ENCODE assay signal across 1 cellular context in the genomic region with DNA sequence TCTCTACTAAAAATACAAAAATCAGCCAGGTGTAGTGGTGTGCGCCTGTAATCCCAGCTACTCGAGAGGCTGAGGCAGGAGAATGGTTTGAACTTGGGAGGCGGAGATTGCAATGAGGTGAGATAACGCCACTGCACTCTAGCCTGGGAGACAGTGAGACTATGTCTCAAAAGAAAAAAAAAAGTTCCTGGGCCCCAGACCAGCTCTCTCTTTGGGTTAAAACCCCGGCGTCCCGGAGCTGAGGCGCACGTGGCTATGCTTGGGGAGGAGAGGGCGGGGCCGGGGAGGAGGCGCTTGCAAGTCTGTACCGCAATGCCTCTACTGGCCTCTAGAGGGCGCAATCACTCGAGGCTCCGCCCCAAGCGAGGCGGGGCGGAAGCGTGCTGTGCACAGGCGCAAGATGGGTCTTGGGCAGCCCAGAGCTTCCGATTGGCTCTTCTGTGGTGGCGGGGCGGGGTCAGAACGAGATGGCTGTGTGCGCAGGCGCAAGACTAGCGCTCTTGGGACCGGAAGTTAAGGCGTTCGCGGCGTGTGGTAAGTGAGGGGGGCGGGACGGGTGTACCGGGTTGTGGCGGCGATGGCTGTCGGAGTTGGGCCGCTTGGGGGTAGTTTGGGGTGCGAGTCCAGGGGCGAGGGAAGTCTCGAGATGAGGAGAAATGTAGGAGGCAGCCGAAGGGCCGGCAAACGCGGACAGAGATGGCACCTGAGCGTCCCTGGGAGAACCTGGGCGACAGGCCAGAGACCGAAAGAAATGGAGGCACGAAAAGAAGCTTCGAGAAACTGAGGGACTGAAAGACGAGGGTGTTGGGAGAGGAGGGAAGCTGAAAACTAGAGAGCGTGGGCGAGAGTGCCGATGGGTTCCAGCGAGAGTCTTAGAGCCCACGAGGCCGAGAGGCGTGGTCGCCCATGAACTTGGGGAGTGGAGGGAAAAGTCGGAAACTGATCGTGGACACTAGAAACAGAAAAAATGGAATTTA.
A peak's percentile ranks its signal among the peaks of the same experiment; 100 is the strongest.
TF ChIP-seq lines count a peak whose summit lies in the region.

A gene with protein sequence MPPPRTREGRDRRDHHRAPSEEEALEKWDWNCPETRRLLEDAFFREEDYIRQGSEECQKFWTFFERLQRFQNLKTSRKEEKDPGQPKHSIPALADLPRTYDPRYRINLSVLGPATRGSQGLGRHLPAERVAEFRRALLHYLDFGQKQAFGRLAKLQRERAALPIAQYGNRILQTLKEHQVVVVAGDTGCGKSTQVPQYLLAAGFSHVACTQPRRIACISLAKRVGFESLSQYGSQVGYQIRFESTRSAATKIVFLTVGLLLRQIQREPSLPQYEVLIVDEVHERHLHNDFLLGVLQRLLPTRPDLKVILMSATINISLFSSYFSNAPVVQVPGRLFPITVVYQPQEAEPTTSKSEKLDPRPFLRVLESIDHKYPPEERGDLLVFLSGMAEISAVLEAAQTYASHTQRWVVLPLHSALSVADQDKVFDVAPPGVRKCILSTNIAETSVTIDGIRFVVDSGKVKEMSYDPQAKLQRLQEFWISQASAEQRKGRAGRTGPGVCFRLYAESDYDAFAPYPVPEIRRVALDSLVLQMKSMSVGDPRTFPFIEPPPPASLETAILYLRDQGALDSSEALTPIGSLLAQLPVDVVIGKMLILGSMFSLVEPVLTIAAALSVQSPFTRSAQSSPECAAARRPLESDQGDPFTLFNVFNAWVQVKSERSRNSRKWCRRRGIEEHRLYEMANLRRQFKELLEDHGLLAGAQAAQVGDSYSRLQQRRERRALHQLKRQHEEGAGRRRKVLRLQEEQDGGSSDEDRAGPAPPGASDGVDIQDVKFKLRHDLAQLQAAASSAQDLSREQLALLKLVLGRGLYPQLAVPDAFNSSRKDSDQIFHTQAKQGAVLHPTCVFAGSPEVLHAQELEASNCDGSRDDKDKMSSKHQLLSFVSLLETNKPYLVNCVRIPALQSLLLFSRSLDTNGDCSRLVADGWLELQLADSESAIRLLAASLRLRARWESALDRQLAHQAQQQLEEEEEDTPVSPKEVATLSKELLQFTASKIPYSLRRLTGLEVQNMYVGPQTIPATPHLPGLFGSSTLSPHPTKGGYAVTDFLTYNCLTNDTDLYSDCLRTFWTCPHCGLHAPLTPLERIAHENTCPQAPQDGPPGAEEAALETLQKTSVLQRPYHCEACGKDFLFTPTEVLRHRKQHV (plus strand): TSS at position 497 of the 977 bp plus-strand sequence. CDS start 3,716 bp downstream, outside the sequence.

TF ChIP-seq in K562, 482 proteins besides CTCF, POLR2A, EP300 and RAD21 (continued from another document):
- TF ChIP-seq, protein P1, sequence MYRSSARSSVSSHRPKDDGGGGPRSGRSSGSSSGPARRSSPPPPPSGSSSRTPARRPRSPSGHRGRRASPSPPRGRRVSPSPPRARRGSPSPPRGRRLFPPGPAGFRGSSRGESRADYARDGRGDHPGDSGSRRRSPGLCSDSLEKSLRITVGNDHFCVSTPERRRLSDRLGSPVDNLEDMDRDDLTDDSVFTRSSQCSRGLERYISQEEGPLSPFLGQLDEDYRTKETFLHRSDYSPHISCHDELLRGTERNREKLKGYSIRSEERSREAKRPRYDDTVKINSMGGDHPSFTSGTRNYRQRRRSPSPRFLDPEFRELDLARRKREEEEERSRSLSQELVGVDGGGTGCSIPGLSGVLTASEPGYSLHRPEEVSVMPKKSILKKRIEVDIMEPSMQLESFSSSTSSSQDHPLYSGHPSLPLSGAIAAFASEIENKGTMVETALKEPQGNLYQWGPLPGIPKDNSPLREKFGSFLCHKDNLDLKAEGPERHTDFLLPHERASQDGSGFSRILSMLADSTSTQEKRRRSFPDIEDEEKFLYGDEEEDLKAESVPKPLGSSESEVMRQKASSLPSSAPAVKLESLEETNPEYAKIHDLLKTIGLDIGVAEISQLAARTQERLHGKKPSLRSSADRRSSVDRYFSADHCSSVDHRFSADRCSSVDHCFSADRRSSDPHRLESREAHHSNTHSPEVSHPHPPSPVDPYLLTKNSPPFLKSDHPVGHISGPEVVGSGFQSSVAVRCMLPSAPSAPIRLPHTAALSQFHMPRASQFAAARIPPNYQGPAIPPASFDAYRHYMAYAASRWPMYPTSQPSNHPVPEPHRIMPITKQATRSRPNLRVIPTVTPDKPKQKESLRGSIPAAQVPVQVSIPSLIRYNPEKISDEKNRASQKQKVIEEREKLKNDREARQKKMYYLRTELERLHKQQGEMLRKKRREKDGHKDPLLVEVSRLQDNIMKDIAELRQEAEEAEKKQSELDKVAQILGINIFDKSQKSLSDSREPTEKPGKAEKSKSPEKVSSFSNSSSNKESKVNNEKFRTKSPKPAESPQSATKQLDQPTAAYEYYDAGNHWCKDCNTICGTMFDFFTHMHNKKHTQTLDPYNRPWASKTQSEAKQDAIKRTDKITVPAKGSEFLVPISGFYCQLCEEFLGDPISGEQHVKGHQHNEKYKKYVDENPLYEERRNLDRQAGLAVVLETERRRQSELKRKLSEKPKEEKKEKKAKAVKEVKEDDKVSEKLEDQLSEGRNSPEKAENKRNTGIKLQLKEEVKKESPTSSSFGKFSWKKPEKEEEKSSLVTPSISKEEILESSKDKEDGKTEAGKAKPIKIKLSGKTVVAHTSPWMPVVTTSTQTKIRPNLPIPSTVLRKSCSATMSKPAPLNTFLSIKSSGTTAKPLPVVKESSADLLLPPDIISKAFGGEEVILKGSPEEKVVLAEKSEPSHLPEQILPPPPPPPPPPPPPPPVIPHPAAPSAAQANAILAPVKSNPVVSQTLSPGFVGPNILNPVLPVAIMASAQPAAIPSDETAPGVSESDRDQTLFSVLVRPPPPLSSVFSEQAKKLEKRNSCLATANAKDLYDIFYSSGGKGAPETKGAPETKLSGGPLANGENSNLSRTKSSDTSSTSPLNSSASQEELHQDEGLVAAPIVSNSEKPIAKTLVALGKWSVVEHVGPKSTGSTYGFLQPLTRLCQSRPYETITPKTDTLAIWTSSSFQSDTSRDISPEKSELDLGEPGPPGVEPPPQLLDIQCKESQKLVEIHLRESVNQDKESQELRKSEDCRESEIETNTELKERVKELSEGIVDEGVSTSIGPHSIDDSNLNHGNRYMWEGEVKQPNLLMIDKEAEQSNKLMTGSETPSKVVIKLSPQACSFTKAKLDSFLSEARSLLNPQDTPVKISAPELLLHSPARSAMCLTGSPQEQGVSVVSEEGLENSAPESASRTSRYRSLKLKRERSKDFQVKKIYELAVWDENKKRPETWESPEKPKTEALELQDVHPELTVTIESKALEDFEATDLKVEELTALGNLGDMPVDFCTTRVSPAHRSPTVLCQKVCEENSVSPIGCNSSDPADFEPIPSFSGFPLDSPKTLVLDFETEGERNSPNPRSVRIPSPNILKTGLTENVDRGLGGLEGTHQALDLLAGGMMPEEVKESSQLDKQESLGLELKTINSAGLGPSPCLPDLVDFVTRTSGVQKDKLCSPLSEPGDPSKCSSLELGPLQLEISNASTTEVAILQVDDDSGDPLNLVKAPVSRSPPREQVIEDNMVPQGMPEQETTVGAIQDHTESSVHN (IDR thresholded peaks at IDR 0.05; ENCODE audit: borderline replicate concordance in 1 of 2, low read depth in 1 of 2) = no peak
- TF ChIP-seq KLF1 (tag; IDR thresholded peaks at IDR 0.05) = peak; percentile 77; the same call in 1 of the 2 replicates
- TF ChIP-seq, protein P2, sequence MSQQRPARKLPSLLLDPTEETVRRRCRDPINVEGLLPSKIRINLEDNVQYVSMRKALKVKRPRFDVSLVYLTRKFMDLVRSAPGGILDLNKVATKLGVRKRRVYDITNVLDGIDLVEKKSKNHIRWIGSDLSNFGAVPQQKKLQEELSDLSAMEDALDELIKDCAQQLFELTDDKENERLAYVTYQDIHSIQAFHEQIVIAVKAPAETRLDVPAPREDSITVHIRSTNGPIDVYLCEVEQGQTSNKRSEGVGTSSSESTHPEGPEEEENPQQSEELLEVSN (IDR thresholded peaks at IDR 0.05; ENCODE audit: borderline replicate concordance in 1 of 2, extremely low read depth in 1 of 2, insufficient read depth in 1 of 2, insufficient read length in 1 of 2, low read depth in 1 of 2, low read length in 1 of 2, poor library complexity in 1 of 2, severe bottlenecking in 1 of 2) = peak; percentile 62 to 91
- TF ChIP-seq FOXM1 (IDR thresholded peaks at IDR 0.05; ENCODE audit: low read depth) = no peak
- no peak for TF ChIP-seq FOXM1 (CRISPR knock-in tag; IDR thresholded peaks at IDR 0.05; ENCODE audit: low read depth)
- TF ChIP-seq SMAD4 (CRISPR knock-in tag; conservative IDR thresholded peaks at IDR 0.05) = peak; percentile 52; the same call in 1 of the 2 replicates
- 0 out of 4 replicates have a peak, but pooled peaks of 1 of the 2 experiments have one; percentile 18 for TF ChIP-seq ARNT (IDR thresholded peaks at IDR 0.05)
- TF ChIP-seq, protein P3, sequence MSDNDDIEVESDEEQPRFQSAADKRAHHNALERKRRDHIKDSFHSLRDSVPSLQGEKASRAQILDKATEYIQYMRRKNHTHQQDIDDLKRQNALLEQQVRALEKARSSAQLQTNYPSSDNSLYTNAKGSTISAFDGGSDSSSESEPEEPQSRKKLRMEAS (CRISPR knock-in tag; IDR thresholded peaks at IDR 0.05) = peak; percentile 93
- TF ChIP-seq, protein P4, sequence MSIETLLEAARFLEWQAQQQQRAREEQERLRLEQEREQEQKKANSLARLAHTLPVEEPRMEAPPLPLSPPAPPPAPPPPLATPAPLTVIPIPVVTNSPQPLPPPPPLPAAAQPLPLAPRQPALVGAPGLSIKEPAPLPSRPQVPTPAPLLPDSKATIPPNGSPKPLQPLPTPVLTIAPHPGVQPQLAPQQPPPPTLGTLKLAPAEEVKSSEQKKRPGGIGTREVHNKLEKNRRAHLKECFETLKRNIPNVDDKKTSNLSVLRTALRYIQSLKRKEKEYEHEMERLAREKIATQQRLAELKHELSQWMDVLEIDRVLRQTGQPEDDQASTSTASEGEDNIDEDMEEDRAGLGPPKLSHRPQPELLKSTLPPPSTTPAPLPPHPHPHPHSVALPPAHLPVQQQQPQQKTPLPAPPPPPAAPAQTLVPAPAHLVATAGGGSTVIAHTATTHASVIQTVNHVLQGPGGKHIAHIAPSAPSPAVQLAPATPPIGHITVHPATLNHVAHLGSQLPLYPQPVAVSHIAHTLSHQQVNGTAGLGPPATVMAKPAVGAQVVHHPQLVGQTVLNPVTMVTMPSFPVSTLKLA (conservative IDR thresholded peaks at IDR 0.05) = peak; percentile 98
- TF ChIP-seq, protein P5, sequence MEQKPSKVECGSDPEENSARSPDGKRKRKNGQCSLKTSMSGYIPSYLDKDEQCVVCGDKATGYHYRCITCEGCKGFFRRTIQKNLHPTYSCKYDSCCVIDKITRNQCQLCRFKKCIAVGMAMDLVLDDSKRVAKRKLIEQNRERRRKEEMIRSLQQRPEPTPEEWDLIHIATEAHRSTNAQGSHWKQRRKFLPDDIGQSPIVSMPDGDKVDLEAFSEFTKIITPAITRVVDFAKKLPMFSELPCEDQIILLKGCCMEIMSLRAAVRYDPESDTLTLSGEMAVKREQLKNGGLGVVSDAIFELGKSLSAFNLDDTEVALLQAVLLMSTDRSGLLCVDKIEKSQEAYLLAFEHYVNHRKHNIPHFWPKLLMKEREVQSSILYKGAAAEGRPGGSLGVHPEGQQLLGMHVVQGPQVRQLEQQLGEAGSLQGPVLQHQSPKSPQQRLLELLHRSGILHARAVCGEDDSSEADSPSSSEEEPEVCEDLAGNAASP (IDR thresholded peaks at IDR 0.05) = no peak
- no peak for TF ChIP-seq ARID2 (IDR thresholded peaks at IDR 0.05)
- 0 out of 2 replicates have a peak, but pooled peaks have one; percentile 38 for TF ChIP-seq HLTF (IDR thresholded peaks at IDR 0.05)
- no peak for TF ChIP-seq ZNF232 (CRISPR knock-in tag; IDR thresholded peaks at IDR 0.05)
- TF ChIP-seq, protein P6, sequence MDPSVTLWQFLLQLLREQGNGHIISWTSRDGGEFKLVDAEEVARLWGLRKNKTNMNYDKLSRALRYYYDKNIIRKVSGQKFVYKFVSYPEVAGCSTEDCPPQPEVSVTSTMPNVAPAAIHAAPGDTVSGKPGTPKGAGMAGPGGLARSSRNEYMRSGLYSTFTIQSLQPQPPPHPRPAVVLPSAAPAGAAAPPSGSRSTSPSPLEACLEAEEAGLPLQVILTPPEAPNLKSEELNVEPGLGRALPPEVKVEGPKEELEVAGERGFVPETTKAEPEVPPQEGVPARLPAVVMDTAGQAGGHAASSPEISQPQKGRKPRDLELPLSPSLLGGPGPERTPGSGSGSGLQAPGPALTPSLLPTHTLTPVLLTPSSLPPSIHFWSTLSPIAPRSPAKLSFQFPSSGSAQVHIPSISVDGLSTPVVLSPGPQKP (CRISPR knock-in tag; IDR thresholded peaks at IDR 0.05) = no peak
- 0 out of 2 replicates have a peak, but pooled peaks have one; percentile 68 for TF ChIP-seq NBN (IDR thresholded peaks at IDR 0.05; ENCODE audit: low read depth)
- peak; percentile 87 to 96 for TF ChIP-seq MAZ (CRISPR knock-in tag; conservative IDR thresholded peaks at IDR 0.05 in 1 of 2, IDR thresholded peaks at IDR 0.05 in 1 of 2)
- peak; percentile 85; the same call in 1 of the 2 replicates for TF ChIP-seq PHF8 (IDR thresholded peaks at IDR 0.05; ENCODE audit: borderline replicate concordance, low read length)
- no peak for TF ChIP-seq TAF7 (tag; IDR thresholded peaks at IDR 0.05)
- TF ChIP-seq JUNB (CRISPR knock-in tag; conservative IDR thresholded peaks at IDR 0.05) = no peak
- peak; percentile 43 for TF ChIP-seq FIP1L1 (IDR thresholded peaks at IDR 0.05; ENCODE audit: low read depth, low read length, poor library complexity, severe bottlenecking)
- TF ChIP-seq PML (IDR thresholded peaks at IDR 0.05; ENCODE audit: low read length) = no peak; the same call in 1 of the 2 replicates
- TF ChIP-seq, protein P7, sequence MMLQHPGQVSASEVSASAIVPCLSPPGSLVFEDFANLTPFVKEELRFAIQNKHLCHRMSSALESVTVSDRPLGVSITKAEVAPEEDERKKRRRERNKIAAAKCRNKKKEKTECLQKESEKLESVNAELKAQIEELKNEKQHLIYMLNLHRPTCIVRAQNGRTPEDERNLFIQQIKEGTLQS (IDR thresholded peaks at IDR 0.05) = no peak
- TF ChIP-seq, protein P7 (CRISPR knock-in tag; conservative IDR thresholded peaks at IDR 0.05) = no peak
- TF ChIP-seq, protein P8, sequence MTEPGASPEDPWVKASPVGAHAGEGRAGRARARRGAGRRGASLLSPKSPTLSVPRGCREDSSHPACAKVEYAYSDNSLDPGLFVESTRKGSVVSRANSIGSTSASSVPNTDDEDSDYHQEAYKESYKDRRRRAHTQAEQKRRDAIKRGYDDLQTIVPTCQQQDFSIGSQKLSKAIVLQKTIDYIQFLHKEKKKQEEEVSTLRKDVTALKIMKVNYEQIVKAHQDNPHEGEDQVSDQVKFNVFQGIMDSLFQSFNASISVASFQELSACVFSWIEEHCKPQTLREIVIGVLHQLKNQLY (CRISPR knock-in tag; conservative IDR thresholded peaks at IDR 0.05) = no peak
- no peak for TF ChIP-seq PURB (CRISPR knock-in tag; IDR thresholded peaks at IDR 0.05; ENCODE audit: low read depth)
- TF ChIP-seq ZNF431 (CRISPR knock-in tag; IDR thresholded peaks at IDR 0.05) = no peak
- peak; percentile 99 for TF ChIP-seq SP1 (CRISPR knock-in tag; IDR thresholded peaks at IDR 0.05)
- TF ChIP-seq NFE2L1 (tag; IDR thresholded peaks at IDR 0.05; ENCODE audit: borderline replicate concordance, low read depth) = no peak
- TF ChIP-seq SETDB1 (IDR thresholded peaks at IDR 0.05; ENCODE audit: low read length) = no peak
- TF ChIP-seq ATF7 (IDR thresholded peaks at IDR 0.05) = peak; percentile 83
